In genomic region chr1:53945183-53945432, GRCh38 we compare ENCODE assay signal across 8 cellular contexts. TPM values are rescaled to one million over a fixed set of nuclear protein-coding genes. Genes with fewer than 3 reads are reported as not detected.
A peak's percentile ranks its signal among the peaks of the same experiment; 100 is the strongest.
DNase-seq lines count a peak whose midpoint lies in the region; TF ChIP-seq lines count a peak whose summit lies in the region.

No MANE protein-coding gene starts in this region.

- H3K4me1 Mint-ChIP-seq in progenitor cell of endocrine pancreas (ENCODE audit: low read depth) = peaks cover 34% of the 10 kb centered on the region

- no peaks in the 10 kb centered on the region for H3K27me3 ChIP-seq in PC-9 (ENCODE audit: insufficient read depth, low read depth)

- intact Hi-C loops in PC-9 (cut with micrococcal nuclease; ENCODE audit: unreplicated experiment) = loop anchor here (1.0 to 10.0 kb wide), 3 partner anchors 12 to 940 kb away; partner anchors contain the start of gene DHCR24

- H3K9me3 Mint-ChIP-seq in progenitor cell of endocrine pancreas (ENCODE audit: low read depth) = no peaks in the 10 kb centered on the region

- H3K27ac ChIP-seq in PC-9 = peak overlapping the region; percentile 67

- H3K4me3 ChIP-seq in PC-9 (peak overlapping the region; percentile 98), epithelial cell of proximal tubule (ENCODE audit: low read depth, low read length) (peak overlapping the region; percentile 70)

- no TSS peak for BruUV-seq in PC-9 (replicated peaks; lab: Mats Ljungman, UMichigan)

- H3K4me2 ChIP-seq in PC-9 = peak overlapping the region; percentile 96

- POLR2A ChIA-PET in PC-9 (lab: Charles Lee; ENCODE audit: unreplicated experiment) (interaction anchor here (0.5 to 1.7 kb wide), 8 partner anchors 66 to 1192 kb away, joined by 3 to 12 read pairs (median 6); partner anchors contain the start of gene DHCR24), GM10248 (lab: Yijun Ruan, JAX) (interaction anchor here (0.7 to 2.0 kb wide), 5 partner anchors 11 to 255 kb away, joined by 3 to 21 read pairs (median 3); partner anchors contain the start of genes CYB5RL, MRPL37, TCEANC2 and TMEM59)

- no peaks in the 10 kb centered on the region for H3K27me3 Mint-ChIP-seq in progenitor cell of endocrine pancreas

- DNase-seq in PC-9 (no peak), epithelial cell of proximal tubule (ENCODE audit: low read depth) (no peak), progenitor cell of endocrine pancreas (ENCODE audit: low spot score, unreplicated experiment) (no peak), G401 (ENCODE audit: low spot score) (no peak), CD1c-positive myeloid dendritic cell (ENCODE audit: extremely low spot score) (no peak), foreskin melanocyte (no peak), GM10248 (ENCODE audit: extremely low spot score) (no peak)

- H3F3A ChIP-seq in PC-9 (ENCODE audit: insufficient read depth, low read depth) = peaks cover 38% of the 10 kb centered on the region

- peak overlapping the region; percentile 99 for H2AFZ ChIP-seq in PC-9

- H3K4me1 ChIP-seq in ES-I3 (ENCODE audit: insufficient read depth, low read length) = peaks cover 15% of the 10 kb centered on the region; the same call in 1 of the 2 replicates
- H3K4me1 ChIP-seq in PC-9 (replicated peaks; ENCODE audit: insufficient read depth) = peaks cover 47% of the 10 kb centered on the region

- H3K9me3 ChIP-seq in ES-I3 (ENCODE audit: control insufficient read depth, insufficient read depth, low read length) (no peaks in the 10 kb centered on the region), PC-9 (ENCODE audit: insufficient read depth, low read depth) (no peaks in the 10 kb centered on the region)

- H3K36me3 ChIP-seq in ES-I3 (ENCODE audit: insufficient read depth, low read length) (no peaks in the 10 kb centered on the region; the same call in 1 of the 2 replicates), PC-9 (ENCODE audit: low read depth) (peaks cover 18% of the 10 kb centered on the region)

- in situ Hi-C loops in G401 (cut with HindIII; ENCODE audit: low sequenced_read_pairs) = no loop called here

- H3K36me3 Mint-ChIP-seq in progenitor cell of endocrine pancreas (ENCODE audit: insufficient read depth) = no peaks in the 10 kb centered on the region

- TF ChIP-seq CTCF in PC-9 (conservative IDR thresholded peaks at IDR 0.05) (no peak), epithelial cell of proximal tubule (conservative IDR thresholded peaks at IDR 0.05; ENCODE audit: low read depth, low read length) (no peak), progenitor cell of endocrine pancreas (IDR thresholded peaks at IDR 0.05; ENCODE audit: unreplicated experiment) (no peak), GM10248 (IDR thresholded peaks at IDR 0.05; ENCODE audit: control extremely low read depth, extremely low read depth, low read depth, missing control alignments) (no peak)

- no peaks in the 10 kb centered on the region for H4K20me1 ChIP-seq in PC-9 (ENCODE audit: insufficient read depth)

- CTCF ChIA-PET in PC-9 (lab: Charles Lee) (interaction anchor here (0.6 to 1.4 kb wide), 4 partner anchors 11 to 204 kb away, joined by 3 to 8 read pairs (median 4); partner anchors contain the start of gene YIPF1), GM10248 (lab: Yijun Ruan, JAX) (interaction anchor here (0.9 to 3.2 kb wide), 15 partner anchors 8 to 107 kb away, joined by 3 to 24 read pairs (median 5); partner anchors contain the start of gene NDC1)

- H3K4me3 Mint-ChIP-seq in progenitor cell of endocrine pancreas (ENCODE audit: low read depth) = peak overlapping the region; percentile 94

- H3K9me2 ChIP-seq in PC-9 (ENCODE audit: insufficient read depth) = no peaks in the 10 kb centered on the region

- peak overlapping the region; percentile 91 for H3K9ac ChIP-seq in ES-I3 (ENCODE audit: low read depth, low read length)

- peaks cover 66% of the 10 kb centered on the region for H3K79me2 ChIP-seq in PC-9 (ENCODE audit: low read depth)

- H3K27ac Mint-ChIP-seq in progenitor cell of endocrine pancreas = peak overlapping the region; percentile 95

RNA-seq across cellular contexts. Expression of gene IFT25, which starts 0.4 kb away (rescaled TPM):
- total RNA-seq in PC-9 (2021) (98.8 and 128 TPM in 2 replicates), epithelial cell of proximal tubule (31.5 and 37.9 TPM in 2 replicates), progenitor cell of endocrine pancreas (35.4 and 39.2 TPM in 2 replicates)
- 38.3 and 56.6 TPM in 2 replicates for total RNA-seq in G401 (2014; rRNA removed; shearing (Covaris generic))

RNA-seq across cellular contexts. Expression of gene LRRC42, which starts 1.0 kb away (rescaled TPM):
- total RNA-seq in PC-9 (2021) (78.7 and 82.7 TPM in 2 replicates), epithelial cell of proximal tubule (46.7 and 48.0 TPM in 2 replicates), progenitor cell of endocrine pancreas (63.5 and 64.0 TPM in 2 replicates)
- total RNA-seq in G401 (2014; rRNA removed; shearing (Covaris generic)) = 60.4 and 94.7 TPM in 2 replicates

RNA-seq across cellular contexts. Expression of gene DIO1, which starts 51.1 kb away (rescaled TPM):
- total RNA-seq in PC-9 (2021) (not detected in 2 replicates), epithelial cell of proximal tubule (not detected in 2 replicates), progenitor cell of endocrine pancreas (1.1 and 1.3 TPM in 2 replicates)
- total RNA-seq in G401 (2014; rRNA removed; shearing (Covaris generic)) = not detected in 2 replicates

RNA-seq across cellular contexts. Expression of gene YIPF1, which starts 55.5 kb away (rescaled TPM):
- total RNA-seq in PC-9 (2021) (23.3 and 26.1 TPM in 2 replicates), epithelial cell of proximal tubule (27.6 and 32.4 TPM in 2 replicates), progenitor cell of endocrine pancreas (34.5 and 37.3 TPM in 2 replicates)
- total RNA-seq in G401 (2014; rRNA removed; shearing (Covaris generic)) = 15.3 and 29.1 TPM in 2 replicates
